7 cellular contexts compared by ENCODE assay signal in genomic region chr6:37354526-37355384, GRCh38. TPM values are rescaled to one million over a fixed set of nuclear protein-coding genes. Genes with fewer than 3 reads are reported as not detected.
A peak's percentile ranks its signal among the peaks of the same experiment; 100 is the strongest.
DNase-seq lines count a peak whose midpoint lies in the region; ATAC-seq and TF ChIP-seq lines count a peak whose summit lies in the region.

No MANE protein-coding gene starts in this region.

- H3K4me3 ChIP-seq in NB4 (ENCODE audit: low read depth, low read length), result peak overlapping the region; percentile 78
- H3K4me3 ChIP-seq in right cardiac atrium (ENCODE audit: low read length), result peak overlapping the region; percentile 93
- H3K4me3 ChIP-seq in rectal smooth muscle tissue (ENCODE audit: low read length), result peak overlapping the region; percentile 90

- 4% methylated on average over 44 of the region's 44 CpGs for WGBS in right cardiac atrium

- peak overlapping the region; percentile 95 for H3K4me3 Mint-ChIP-seq in activated naive CD8-positive, alpha-beta T cell

- H3K27ac ChIP-seq in right cardiac atrium (ENCODE audit: low read length) (no peak overlapping the region), rectal smooth muscle tissue (ENCODE audit: low read depth, low read length) (no peak overlapping the region)

- no peaks in the 10 kb centered on the region for H3K36me3 ChIP-seq in rectal smooth muscle tissue (ENCODE audit: control insufficient read depth, insufficient read depth, low read length)

- peaks cover 28% of the 10 kb centered on the region for H3K4me1 Mint-ChIP-seq in activated naive CD8-positive, alpha-beta T cell (ENCODE audit: low read depth)

- DNase-seq in GM13976 (ENCODE audit: low spot score) (peak; percentile 61), NB4 (ENCODE audit: low read depth) (peak; percentile 57), right cardiac atrium (peak; percentile 33 to 63 (median 62))

- H3K9ac ChIP-seq in rectal smooth muscle tissue (ENCODE audit: low read length), result peak overlapping the region; percentile 49

- H3K27ac Mint-ChIP-seq in activated naive CD8-positive, alpha-beta T cell, result peak overlapping the region; percentile 90

- in situ Hi-C loops in GM13976 (cut with MboI; ENCODE audit: low sequenced_read_pairs, unreplicated experiment), result no loop called here

- no peaks in the 10 kb centered on the region for H3K27me3 Mint-ChIP-seq in activated naive CD8-positive, alpha-beta T cell

- no peaks in the 10 kb centered on the region for H3K27me3 ChIP-seq in right cardiac atrium (ENCODE audit: control insufficient read depth, insufficient read depth)
- H3K27me3 ChIP-seq in rectal smooth muscle tissue (ENCODE audit: control insufficient read depth, insufficient read depth, low read length), result no peaks in the 10 kb centered on the region

- H3K9me3 Mint-ChIP-seq in activated naive CD8-positive, alpha-beta T cell (ENCODE audit: low read depth), result no peaks in the 10 kb centered on the region

- no peak for TF ChIP-seq POLR2A in NB4 (IDR thresholded peaks at IDR 0.05; ENCODE audit: extremely low read depth, insufficient read length)

- no peaks in the 10 kb centered on the region for H3K9me3 ChIP-seq in right cardiac atrium (ENCODE audit: control insufficient read depth, low read length)

- ATAC-seq in right cardiac atrium (peak; percentile 65 to 66), GM21619 (IDR thresholded peaks at IDR 0.05; ENCODE audit: unreplicated experiment) (no peak), GM21825 (IDR thresholded peaks at IDR 0.05; ENCODE audit: unreplicated experiment) (no peak)

- peaks cover 7% of the 10 kb centered on the region for H3K4me1 ChIP-seq in right cardiac atrium (ENCODE audit: control insufficient read depth, insufficient read depth, low read length)
- H3K4me1 ChIP-seq in rectal smooth muscle tissue (ENCODE audit: control insufficient read depth, insufficient read depth, low read length), result peaks cover 6% of the 10 kb centered on the region

- intact Hi-C loops in right cardiac atrium (cut with DNase I), result no loop called here

- H3K36me3 Mint-ChIP-seq in activated naive CD8-positive, alpha-beta T cell, result no peaks in the 10 kb centered on the region

- no peak for TF ChIP-seq CTCF in GM13976 (IDR thresholded peaks at IDR 0.05; ENCODE audit: borderline replicate concordance, control extremely low read depth, extremely low read depth, insufficient read depth, missing control alignments)
- no peak for TF ChIP-seq CTCF in NB4 (IDR thresholded peaks at IDR 0.05; ENCODE audit: low read depth, low read length)

RNA-seq across cellular contexts. Expression of gene RNF8, which starts 1.0 kb away (rescaled TPM):
- total RNA-seq in right cardiac atrium, result 10 to 100 TPM; 18.0 to 22.9 (median 22.2) TPM
- 15.7 TPM for polyA plus RNA-seq in right cardiac atrium

Comparison
In these comparisons a context has a peak if more than half of its experiments do, and no peak if none do; other contexts are left out.
1. ATAC-seq: peak in right cardiac atrium (2 of 2); none in GM21619 (single experiment) and GM21825 (single experiment).
2. Peak in every context shown above with its lines, with median percentiles within 50 percentile points of each other: DNase-seq and H3K4me3 ChIP-seq.